ENCODE assay signal across 8 cellular contexts in the genomic region with DNA sequence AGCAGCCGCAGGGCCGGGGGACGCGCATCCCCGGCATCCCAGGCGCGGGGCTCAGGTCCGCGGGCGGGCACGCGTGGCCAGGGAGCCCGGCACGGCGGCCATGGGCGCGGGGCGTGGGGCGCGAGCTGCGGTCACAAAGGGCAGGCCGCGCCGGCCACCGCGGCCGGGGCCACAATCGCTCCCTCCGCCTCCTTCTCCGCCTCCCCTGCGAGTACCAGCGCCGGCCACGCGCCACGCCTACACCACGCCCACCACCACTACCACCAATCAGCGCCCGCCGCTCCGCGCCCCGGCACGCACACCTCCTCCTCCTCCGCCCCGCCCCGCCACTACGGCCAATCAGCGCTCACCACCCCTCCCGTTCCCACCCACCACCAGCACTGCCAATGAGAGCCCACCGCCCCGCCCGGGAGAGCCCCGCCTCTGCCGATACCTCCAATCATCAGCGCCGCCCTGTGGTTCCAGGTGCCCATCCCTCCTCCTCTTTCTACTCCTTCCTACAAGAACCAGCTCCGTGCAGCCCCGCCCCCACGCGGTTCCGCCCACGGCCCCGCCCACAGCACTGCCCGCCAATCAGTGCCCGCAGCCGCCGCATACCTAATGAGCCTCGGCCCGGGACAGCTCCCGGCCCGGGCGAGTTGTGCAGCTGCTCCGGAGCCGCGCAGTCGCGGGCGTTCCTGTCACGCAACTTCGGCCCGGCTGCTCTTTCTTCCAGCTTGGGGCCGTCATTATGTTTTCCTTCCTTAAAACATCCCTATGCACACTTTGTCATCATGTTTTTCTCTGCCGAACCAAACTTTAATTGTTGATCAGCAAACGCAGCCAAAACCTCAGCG. TPM values are rescaled to one million over a fixed set of nuclear protein-coding genes. Genes with fewer than 3 reads are reported as not detected.
DNase-seq lines count a peak whose midpoint lies in the region; ATAC-seq and TF ChIP-seq lines count a peak whose summit lies in the region.

A gene (minus strand): TSS at position 213 of the 836 bp plus-strand sequence. CDS start 232 bp downstream, outside the sequence.

- no peak within 1 kb of the TSS for H2AK5ac ChIP-seq in mesenchymal stem cell (ENCODE audit: low read length, severe bottlenecking)

- peaks cover 14% of the 10 kb centered on the region for H3K4me1 ChIP-seq in Caco-2
- H3K4me1 ChIP-seq in endocrine pancreas (ENCODE audit: control insufficient read depth, insufficient read depth, low read length) = no peaks in the 10 kb centered on the region
- H3K4me1 ChIP-seq in mesenchymal stem cell (ENCODE audit: control insufficient read depth, insufficient read depth, low read depth, low read length) = peaks cover 11% of the 10 kb centered on the region

- H3K18ac ChIP-seq in mesenchymal stem cell (ENCODE audit: low read depth in 1 of 2, low read length in 2 of 2) = peak within 1 kb of the TSS; percentile 89 to 90

- H2BK12ac ChIP-seq in mesenchymal stem cell (ENCODE audit: low read length in 2 of 2) = peak within 1 kb of the TSS in 1 of 2 experiments; percentile 37

- peak; percentile 85 for ATAC-seq in GM21367 (IDR thresholded peaks at IDR 0.05; ENCODE audit: unreplicated experiment)

- peaks cover 2% of the 10 kb centered on the region for H3K79me1 ChIP-seq in mesenchymal stem cell (replicated peaks; ENCODE audit: low read length, poor library complexity, severe bottlenecking)

- peak within 1 kb of the TSS; percentile 67 for H4K8ac ChIP-seq in mesenchymal stem cell (ENCODE audit: low read length)

- intact Hi-C loops in Caco-2 (cut with micrococcal nuclease; ENCODE audit: unreplicated experiment) = loop anchor here (1.0 to 5.0 kb wide), 6 partner anchors 40 to 370 kb away; a partner anchor contains a TSS

- H3K27ac Mint-ChIP-seq in Caco-2 (ENCODE audit: unreplicated experiment) = peak within 1 kb of the TSS; percentile 45

- peak within 1 kb of the TSS; percentile 99 for H3K4me2 ChIP-seq in mesenchymal stem cell (ENCODE audit: low read length, poor library complexity, severe bottlenecking)

- TF ChIP-seq CTCF in Caco-2 (IDR thresholded peaks at IDR 0.05; ENCODE audit: insufficient read depth in 1 of 2, low read depth in 1 of 2, low read length in 1 of 2, severe bottlenecking in 1 of 2, unreplicated experiment in 1 of 2) = no peak

- POLR2A ChIA-PET in Caco-2 (lab: Charles Lee) = interaction anchor here (0.6 to 1.0 kb wide), 3 partner anchors 38 to 133 kb away, joined by 3 to 11 read pairs (median 3); no protein-coding TSS in a partner anchor

- peak within 1 kb of the TSS; percentile 84 for H2BK15ac ChIP-seq in mesenchymal stem cell (ENCODE audit: low read depth, poor library complexity, severe bottlenecking)

- H3K4me1 Mint-ChIP-seq in Caco-2 (ENCODE audit: low read depth, unreplicated experiment) = no peaks in the 10 kb centered on the region

- H2BK120ac ChIP-seq in mesenchymal stem cell (ENCODE audit: low read depth, low read length) = peak within 1 kb of the TSS; percentile 81

- H3K36me3 ChIP-seq in Caco-2 (ENCODE audit: control insufficient read depth, insufficient read depth, low read length) = no peaks in the 10 kb centered on the region
- no peaks in the 10 kb centered on the region for H3K36me3 ChIP-seq in endocrine pancreas (ENCODE audit: control insufficient read depth, insufficient read depth, low read length)
- H3K36me3 ChIP-seq in mesenchymal stem cell (ENCODE audit: control insufficient read depth in 1 of 2, insufficient read depth in 2 of 2, low read depth in 1 of 2, low read length in 2 of 2) = no peaks in the 10 kb centered on the region

- peak within 1 kb of the TSS in 1 of 2 experiments; percentile 30 for H3K14ac ChIP-seq in mesenchymal stem cell (ENCODE audit: low read length in 2 of 2)

- CTCF ChIA-PET in Caco-2 (lab: Charles Lee) = interaction anchor here (0.6 to 1.0 kb wide), 6 partner anchors 12 to 932 kb away, joined by 3 to 7 read pairs (median 6); no protein-coding TSS in a partner anchor

- H3K9me3 ChIP-seq in Caco-2 (no peaks in the 10 kb centered on the region), endocrine pancreas (ENCODE audit: control insufficient read depth, low read length) (no peaks in the 10 kb centered on the region), mesenchymal stem cell (ENCODE audit: control insufficient read depth, low read length) (no peaks in the 10 kb centered on the region)

- H3K4me3 Mint-ChIP-seq in Caco-2 (ENCODE audit: unreplicated experiment) = peak within 1 kb of the TSS; percentile 86

- H3K9me3 Mint-ChIP-seq in Caco-2 (ENCODE audit: unreplicated experiment) = peaks cover 1% of the 10 kb centered on the region

- H3K9ac ChIP-seq in endocrine pancreas (ENCODE audit: control insufficient read depth, insufficient read depth, low read length) = peak within 1 kb of the TSS; percentile 68
- H3K9ac ChIP-seq in mesenchymal stem cell (ENCODE audit: low read length) = peak within 1 kb of the TSS; percentile 89

- H3K4ac ChIP-seq in mesenchymal stem cell (ENCODE audit: low read depth in 1 of 2, low read length in 2 of 2) = peak within 1 kb of the TSS; percentile 63 to 81

- peaks cover 10% of the 10 kb centered on the region for H3K27me3 ChIP-seq in Caco-2 (replicated peaks; ENCODE audit: control insufficient read depth, insufficient read depth, low read length)
- H3K27me3 ChIP-seq in endocrine pancreas (ENCODE audit: control insufficient read depth, insufficient read depth, low read length) = peaks cover 3% of the 10 kb centered on the region
- peaks cover 0 to 21% of the 10 kb centered on the region in 2 experiments for H3K27me3 ChIP-seq in mesenchymal stem cell (ENCODE audit: control insufficient read depth in 1 of 2, insufficient read depth in 1 of 2, low read length in 2 of 2)

- WGBS in mesenchymal stem cell = under 1% methylated on average over 62 of the region's 86 CpGs

- peak within 1 kb of the TSS; percentile 33 for H2AFZ ChIP-seq in mesenchymal stem cell (ENCODE audit: low read depth, low read length)

- peaks cover 14% of the 10 kb centered on the region for H3K36me3 Mint-ChIP-seq in Caco-2 (ENCODE audit: insufficient read depth, unreplicated experiment)

- H3K23ac ChIP-seq in mesenchymal stem cell (ENCODE audit: low read length in 2 of 2) = peak within 1 kb of the TSS in 1 of 2 experiments; percentile 23

- peak within 1 kb of the TSS; percentile 49 for H4K91ac ChIP-seq in mesenchymal stem cell (ENCODE audit: low read length)

- H3K27ac ChIP-seq in mesenchymal stem cell (ENCODE audit: low read length, poor library complexity, severe bottlenecking) = peak within 1 kb of the TSS; percentile 76

- H2BK5ac ChIP-seq in mesenchymal stem cell (ENCODE audit: low read depth, low read length, poor library complexity, severe bottlenecking) = no peak within 1 kb of the TSS

- H3K4me3 ChIP-seq in Caco-2 (ENCODE audit: low read depth, low read length) (peak within 1 kb of the TSS; percentile 59), endocrine pancreas (ENCODE audit: control insufficient read depth, insufficient read depth, low read length) (peak within 1 kb of the TSS; percentile 68), mesenchymal stem cell (ENCODE audit: insufficient read depth in 1 of 2, low read depth in 1 of 2, low read length in 2 of 2) (peak within 1 kb of the TSS; percentile 82 to 90)

- H3K27me3 Mint-ChIP-seq in Caco-2 (ENCODE audit: insufficient read depth, unreplicated experiment) = peaks cover 13% of the 10 kb centered on the region

- no TSS peak for BruUV-seq in Caco-2 (replicated peaks; lab: Mats Ljungman, UMichigan)

- DNase-seq in Caco-2 (peak; percentile 99 to 100), HT1080 (ENCODE audit: low read depth) (peak; percentile 99), NOMO-1 treated with dmso at 0.1 percent for 144 hours (lab: John Stamatoyannopoulos, UW; ENCODE audit: unreplicated experiment) (peak; percentile 99), mesenchymal stem cell (peak; percentile 100)
- peak; percentile 100 for DNase-seq in activated CD8-positive, alpha-beta memory T cell treated with anti-CD3 and anti-CD28 coated beads, Interleukin-2, amount 50 U/mL, for 1 hour (ENCODE audit: extremely low read depth)
- peak; percentile 100 for DNase-seq in stimulated activated CD8-positive, alpha-beta memory T cell treated with anti-CD3 and anti-CD28 coated beads, Interleukin-12 subunit alpha, Interleukin-12 subunit beta, amount 100 ng/mL, for 24 hours (ENCODE audit: extremely low read depth)

RNA-seq across cellular contexts. Expression of the gene that starts here (rescaled TPM):
- 5.5 and 5.6 TPM in 2 replicates for total RNA-seq in Caco-2 (2022)
- total RNA-seq in HT1080 (2014; rRNA removed; shearing (Covaris generic)) = 3.2 and 5.8 TPM in 2 replicates
- 9.1 and 11.5 TPM in 2 replicates for polyA plus RNA-seq in HT1080 (2015; cell fraction: cytosol; rRNA removed)
- 9.3 and 10.4 TPM in 2 replicates for polyA plus RNA-seq in HT1080 (2015; cell fraction: nucleus; rRNA removed)
- 141 TPM for polyA plus RNA-seq in mesenchymal stem cell (2013, experiment 1 of 2)
- 139 TPM for polyA plus RNA-seq in mesenchymal stem cell (2013, experiment 2 of 2)

Comparison
In these comparisons a context has a peak if more than half of its experiments do, and no peak if none do; other contexts are left out.
1. Peak in every context shown above with its lines: DNase-seq, ATAC-seq, H3K4me3 ChIP-seq and H3K27ac ChIP-seq.